8 cellular contexts compared by ENCODE assay signal in genomic region chr18:25921677-25922421, GRCh38.
DNase-seq lines count a peak whose midpoint lies in the region; ATAC-seq and TF ChIP-seq lines count a peak whose summit lies in the region.

No MANE protein-coding gene starts in this region.

- POLR2A ChIA-PET in activated CD4-positive, alpha-beta memory T cell treated with anti-CD3 and anti-CD28 coated beads for 36 hours (lab: Charles Lee): no interaction called here

- peak; percentile 9 to 35 for DNase-seq in cardiac muscle cell (ENCODE audit: low read depth in 1 of 2, low spot score in 1 of 2)
- DNase-seq in Right ventricle myocardium superior: no peak
- peak; percentile 18 for DNase-seq in NCI-H2171 (lab: John Stamatoyannopoulos, UW)
- peak; percentile 58 for DNase-seq in activated CD4-positive, alpha-beta memory T cell treated with anti-CD3 and anti-CD28 coated beads for 36 hours
- peak; percentile 6 for DNase-seq in fibroblast of the aortic adventitia (ENCODE audit: low read depth)
- peak; percentile 26 to 39 for DNase-seq in stimulated activated CD4-positive, alpha-beta T cell treated with anti-CD3 and anti-CD28 coated beads, Interleukin-2, amount 100 ng/mL, for 48 hours
- DNase-seq in NCI-H187 treated with DMSO at 0.1 percent for 48 hours (lab: John Stamatoyannopoulos, UW): no peak

- ATAC-seq in Right ventricle myocardium superior (ENCODE audit: poor library complexity) (no peak), HG02588 (IDR thresholded peaks at IDR 0.05; ENCODE audit: unreplicated experiment) (peak; percentile 69)

- no peaks in the 10 kb centered on the region for H3K4me1 Mint-ChIP-seq in activated CD4-positive, alpha-beta memory T cell treated with anti-CD3 and anti-CD28 coated beads for 36 hours (ENCODE audit: low read depth)

- no peak overlapping the region for H3K27ac ChIP-seq in cardiac muscle cell

- peaks cover 2% of the 10 kb centered on the region for H3K27me3 Mint-ChIP-seq in activated CD4-positive, alpha-beta memory T cell treated with anti-CD3 and anti-CD28 coated beads for 36 hours

- no peak overlapping the region for H3K27ac Mint-ChIP-seq in activated CD4-positive, alpha-beta memory T cell treated with anti-CD3 and anti-CD28 coated beads for 36 hours

- H3K4me3 Mint-ChIP-seq in activated CD4-positive, alpha-beta memory T cell treated with anti-CD3 and anti-CD28 coated beads for 36 hours: no peak overlapping the region

- peak; percentile 55 for TF ChIP-seq CTCF in cardiac muscle cell (IDR thresholded peaks at IDR 0.05; ENCODE audit: low read depth, low read length)
- TF ChIP-seq CTCF in fibroblast of the aortic adventitia (IDR thresholded peaks at IDR 0.05; ENCODE audit: insufficient read depth, low read length): peak; percentile 42

- H3K4me1 ChIP-seq in cardiac muscle cell (ENCODE audit: low read depth): no peaks in the 10 kb centered on the region

- no peaks in the 10 kb centered on the region for H3K9me3 ChIP-seq in cardiac muscle cell (ENCODE audit: low read depth)

- intact Hi-C loops in Right ventricle myocardium superior (cut with DNase I): no loop called here
- intact Hi-C loops in activated CD4-positive, alpha-beta memory T cell treated with anti-CD3 and anti-CD28 coated beads for 36 hours (cut with micrococcal nuclease): loop anchor here (5.0 kb wide), 2 partner anchors 240 to 415 kb away; no protein-coding TSS in a partner anchor

- H3K36me3 ChIP-seq in cardiac muscle cell: no peaks in the 10 kb centered on the region

- CTCF ChIA-PET in activated CD4-positive, alpha-beta memory T cell treated with anti-CD3 and anti-CD28 coated beads for 36 hours (lab: Charles Lee): interaction anchor here (0.6 to 1.6 kb wide), 2 partner anchors 21 to 89 kb away, joined by 3 to 4 read pairs; no protein-coding TSS in a partner anchor

- H3K36me3 Mint-ChIP-seq in activated CD4-positive, alpha-beta memory T cell treated with anti-CD3 and anti-CD28 coated beads for 36 hours: no peaks in the 10 kb centered on the region

- no peak overlapping the region for H3K4me3 ChIP-seq in cardiac muscle cell
- no peak overlapping the region for H3K4me3 ChIP-seq in fibroblast of the aortic adventitia (ENCODE audit: low read depth, low read length)

- no peaks in the 10 kb centered on the region for H3K9me3 Mint-ChIP-seq in activated CD4-positive, alpha-beta memory T cell treated with anti-CD3 and anti-CD28 coated beads for 36 hours

- no peaks in the 10 kb centered on the region for H3K27me3 ChIP-seq in cardiac muscle cell

Comparison
In these comparisons a context has a peak if more than half of its experiments do, and no peak if none do; other contexts are left out.
1. DNase-seq: peak in cardiac muscle cell (2 of 2), NCI-H2171 (single experiment), activated CD4-positive, alpha-beta memory T cell treated with anti-CD3 and anti-CD28 coated beads for 36 hours (single experiment), fibroblast of the aortic adventitia (single experiment) and stimulated activated CD4-positive, alpha-beta T cell treated with anti-CD3 and anti-CD28 coated beads, Interleukin-2, amount 100 ng/mL, for 48 hours (2 of 2); none in Right ventricle myocardium superior (single experiment) and NCI-H187 treated with DMSO at 0.1 percent for 48 hours (single experiment).